ENCODE assay signal across 9 cellular contexts in the genomic region with DNA sequence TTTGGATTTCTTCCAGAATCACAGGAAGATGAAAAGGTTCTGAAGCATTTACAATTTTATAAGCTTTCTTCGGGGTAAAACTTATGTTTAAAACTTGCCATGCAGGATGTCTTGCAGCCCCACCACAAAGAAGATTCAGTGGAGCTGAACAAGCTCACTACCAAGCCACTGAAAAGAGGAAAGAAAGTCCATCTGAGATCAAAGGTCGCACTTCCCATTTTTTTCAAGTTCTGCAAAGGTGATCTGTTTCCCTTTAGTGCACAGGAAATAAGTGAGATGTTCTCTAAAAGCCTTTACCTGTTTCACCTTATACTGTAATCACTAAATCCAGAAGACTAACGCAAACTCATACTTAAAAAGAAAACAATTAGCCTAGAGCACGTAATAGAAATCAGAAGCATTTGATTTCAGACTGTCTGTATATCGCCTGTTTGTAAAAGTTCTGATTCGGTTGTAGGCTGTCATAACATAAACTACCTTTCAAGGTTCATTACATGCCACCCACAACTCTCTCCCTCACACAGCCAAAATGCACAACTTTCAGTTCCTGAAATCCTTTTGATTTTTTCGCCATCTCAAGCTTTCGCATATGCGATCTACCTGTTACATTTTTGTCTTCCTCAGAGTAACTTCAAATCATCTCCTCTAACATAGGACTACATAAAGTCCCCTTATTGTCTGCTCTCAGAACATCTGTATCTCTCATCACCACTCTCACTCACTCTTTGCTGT. TPM values are rescaled to one million over a fixed set of nuclear protein-coding genes. Genes with fewer than 3 reads are reported as not detected.
DNase-seq lines count a peak whose midpoint lies in the region; ATAC-seq and TF ChIP-seq lines count a peak whose summit lies in the region.
"Had no signal": no experiment of that assay in that cellular context is flagged by ENCODE, and none has a peak within 500 bp of the region (broad histone marks: within the 10 kb centered on the region; RNA-seq: fewer than 3 reads in every experiment).

No MANE protein-coding gene starts in this region.

- DNase-seq in SK-N-SH (no peak), dermis blood vessel endothelial cell (peak; percentile 2), NCI-H524 treated with DMSO at 0.1 percent for 48 hours (lab: John Stamatoyannopoulos, UW) (no peak), DMS114 treated with DMSO at 0.1 percent for 48 hours (lab: John Stamatoyannopoulos, UW; ENCODE audit: unreplicated experiment) (no peak), SK-N-DZ (ENCODE audit: low spot score) (no peak)

- no peak overlapping the region for H2AFZ ChIP-seq in SK-N-SH (ENCODE audit: low read depth)

- WGBS in SK-N-SH (ENCODE audit: low lambda C conversion rate), result 78% methylated on average over 9 of the region's 9 CpGs

- H3K9ac ChIP-seq in SK-N-SH, result peak overlapping the region; percentile 93

- CTCF ChIA-PET in SK-N-SH (lab: Yijun Ruan, JAX), result interaction anchor here (0.8 to 1.8 kb wide), 3 partner anchors 38 to 175 kb away, joined by 3 to 7 read pairs (median 3); no protein-coding TSS in a partner anchor

- H3K4me2 ChIP-seq in SK-N-SH, result peak overlapping the region; percentile 85

- H3K27ac ChIP-seq in SK-N-SH (ENCODE audit: low read depth in 2 of 2, low read length in 1 of 2) (peak overlapping the region; percentile 47 to 91; a peak in 2 of 4 replicates), skin epidermis (peak overlapping the region in 3 of 21 experiments; percentile 86 to 94 (median 92))
- H3K27ac ChIP-seq: C4-2B had no signal

- H3F3A ChIP-seq in SK-N-SH (replicated peaks; ENCODE audit: insufficient read depth), result peaks cover 1% of the 10 kb centered on the region

- TF ChIP-seq EP300 in SK-N-SH (IDR thresholded peaks at IDR 0.05; ENCODE audit: borderline replicate concordance in 1 of 2, low read depth in 1 of 2, low read length in 1 of 2), result no peak

- ATAC-seq in SK-N-SH treated with all-trans-retinoic acid at 6 μM for 48 hours (no peak), HG03378 (IDR thresholded peaks at IDR 0.05; ENCODE audit: unreplicated experiment) (peak; percentile 47)

- H3K4me1 ChIP-seq in SK-N-SH (ENCODE audit: control insufficient read depth in 1 of 2, insufficient read depth in 2 of 2, low read depth in 1 of 2, low read length in 1 of 2), result peaks cover 10 to 24% of the 10 kb centered on the region in 2 experiments; a peak in 3 of 4 replicates

- no peak for TF ChIP-seq RAD21 in SK-N-SH (IDR thresholded peaks at IDR 0.05; ENCODE audit: low read length)

- H4K20me1 ChIP-seq in SK-N-SH (ENCODE audit: insufficient read depth), result peaks cover 7% of the 10 kb centered on the region; the same call in 1 of the 2 replicates

- peaks cover 1 to 7% of the 10 kb centered on the region in 2 experiments for H3K36me3 ChIP-seq in SK-N-SH (replicated peaks in 1 of 2; ENCODE audit: control insufficient read depth in 1 of 2, insufficient read depth in 2 of 2, low read length in 1 of 2)

- no peaks in the 10 kb centered on the region for H3K27me3 ChIP-seq in SK-N-SH (ENCODE audit: insufficient read depth)

- H3K9me2 ChIP-seq in SK-N-SH, result no peaks in the 10 kb centered on the region

- H3K9me3 ChIP-seq in SK-N-SH, result no peaks in the 10 kb centered on the region

- H3K4me3 ChIP-seq in SK-N-SH (ENCODE audit: low read depth in 2 of 2, low read length in 1 of 2) (peak overlapping the region; percentile 90 to 92), skin epidermis (peak overlapping the region in 5 of 7 experiments; percentile 60 to 76 (median 63))

- peaks cover 95% of the 10 kb centered on the region for H3K79me2 ChIP-seq in SK-N-SH (ENCODE audit: insufficient read depth)

- POLR2A ChIA-PET in SK-N-SH (lab: Yijun Ruan, JAX), result interaction anchor here (1.1 to 1.7 kb wide), 3 partner anchors 75 to 178 kb away, joined by 3 to 4 read pairs (median 3); partner anchors contain the start of genes MTCL3 and RNF146

- TF ChIP-seq CTCF in SK-N-SH (IDR thresholded peaks at IDR 0.05), result no peak

TF ChIP-seq in SK-N-SH, 30 proteins besides CTCF, POLR2A, EP300 and RAD21 (continues in another document):
- TF ChIP-seq FOXJ3 (CRISPR knock-in tag; IDR thresholded peaks at IDR 0.05) (no peak), SMC3 (IDR thresholded peaks at IDR 0.05; ENCODE audit: low read depth, low read length) (no peak), IRF3 (IDR thresholded peaks at IDR 0.05; ENCODE audit: low read depth, low read length) (no peak), TAF1 (IDR thresholded peaks at IDR 0.05; ENCODE audit: borderline replicate concordance, low read depth, low read length) (no peak), EZH2phosphoT487 (IDR thresholded peaks at IDR 0.05; ENCODE audit: borderline replicate concordance, low read depth) (no peak), FOXM1 (IDR thresholded peaks at IDR 0.05; ENCODE audit: low read depth) (no peak), FOSL2 (IDR thresholded peaks at IDR 0.05; ENCODE audit: borderline replicate concordance, low read depth) (no peak), TEAD4 (IDR thresholded peaks at IDR 0.05; ENCODE audit: borderline replicate concordance, insufficient read depth) (no peak), USF2 (IDR thresholded peaks at IDR 0.05; ENCODE audit: borderline replicate concordance, low read depth, low read length) (no peak)

TF ChIP-seq in SK-N-SH treated with all-trans-retinoic acid at 6 μM for 48 hours, 23 proteins besides CTCF, POLR2A, EP300 and RAD21:
- no peak for TF ChIP-seq ZFP3 (CRISPR knock-in tag; IDR thresholded peaks at IDR 0.05)
- TF ChIP-seq RARB (CRISPR knock-in tag; IDR thresholded peaks at IDR 0.05), result no peak
- TF ChIP-seq, protein P1, sequence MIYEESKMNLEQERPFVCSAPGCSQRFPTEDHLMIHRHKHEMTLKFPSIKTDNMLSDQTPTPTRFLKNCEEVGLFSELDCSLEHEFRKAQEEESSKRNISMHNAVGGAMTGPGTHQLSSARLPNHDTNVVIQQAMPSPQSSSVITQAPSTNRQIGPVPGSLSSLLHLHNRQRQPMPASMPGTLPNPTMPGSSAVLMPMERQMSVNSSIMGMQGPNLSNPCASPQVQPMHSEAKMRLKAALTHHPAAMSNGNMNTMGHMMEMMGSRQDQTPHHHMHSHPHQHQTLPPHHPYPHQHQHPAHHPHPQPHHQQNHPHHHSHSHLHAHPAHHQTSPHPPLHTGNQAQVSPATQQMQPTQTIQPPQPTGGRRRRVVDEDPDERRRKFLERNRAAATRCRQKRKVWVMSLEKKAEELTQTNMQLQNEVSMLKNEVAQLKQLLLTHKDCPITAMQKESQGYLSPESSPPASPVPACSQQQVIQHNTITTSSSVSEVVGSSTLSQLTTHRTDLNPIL (CRISPR knock-in tag; IDR thresholded peaks at IDR 0.05; ENCODE audit: low read depth), result no peak
- no peak for TF ChIP-seq TSHZ2 (CRISPR knock-in tag; IDR thresholded peaks at IDR 0.05)
- TF ChIP-seq, protein P2, sequence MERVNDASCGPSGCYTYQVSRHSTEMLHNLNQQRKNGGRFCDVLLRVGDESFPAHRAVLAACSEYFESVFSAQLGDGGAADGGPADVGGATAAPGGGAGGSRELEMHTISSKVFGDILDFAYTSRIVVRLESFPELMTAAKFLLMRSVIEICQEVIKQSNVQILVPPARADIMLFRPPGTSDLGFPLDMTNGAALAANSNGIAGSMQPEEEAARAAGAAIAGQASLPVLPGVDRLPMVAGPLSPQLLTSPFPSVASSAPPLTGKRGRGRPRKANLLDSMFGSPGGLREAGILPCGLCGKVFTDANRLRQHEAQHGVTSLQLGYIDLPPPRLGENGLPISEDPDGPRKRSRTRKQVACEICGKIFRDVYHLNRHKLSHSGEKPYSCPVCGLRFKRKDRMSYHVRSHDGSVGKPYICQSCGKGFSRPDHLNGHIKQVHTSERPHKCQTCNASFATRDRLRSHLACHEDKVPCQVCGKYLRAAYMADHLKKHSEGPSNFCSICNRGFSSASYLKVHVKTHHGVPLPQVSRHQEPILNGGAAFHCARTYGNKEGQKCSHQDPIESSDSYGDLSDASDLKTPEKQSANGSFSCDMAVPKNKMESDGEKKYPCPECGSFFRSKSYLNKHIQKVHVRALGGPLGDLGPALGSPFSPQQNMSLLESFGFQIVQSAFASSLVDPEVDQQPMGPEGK (CRISPR knock-in tag; IDR thresholded peaks at IDR 0.05; ENCODE audit: borderline replicate concordance), result no peak
- TF ChIP-seq TOX (CRISPR knock-in tag; IDR thresholded peaks at IDR 0.05; ENCODE audit: borderline replicate concordance), result no peak
- no peak for TF ChIP-seq ZNF8 (CRISPR knock-in tag; IDR thresholded peaks at IDR 0.05)
- TF ChIP-seq GLIS3 (CRISPR knock-in tag; IDR thresholded peaks at IDR 0.05), result no peak
- no peak for TF ChIP-seq CSDC2 (CRISPR knock-in tag; IDR thresholded peaks at IDR 0.05)
- no peak for TF ChIP-seq ZNF70 (CRISPR knock-in tag; IDR thresholded peaks at IDR 0.05)
- no peak for TF ChIP-seq OSR1 (CRISPR knock-in tag; IDR thresholded peaks at IDR 0.05)

RNA-seq across cellular contexts. Expression of gene ECHDC1, which starts 1.8 kb away (rescaled TPM):
- polyA plus RNA-seq in SK-N-SH (2012; rRNA removed), result 23.3 and 36.1 TPM in 2 replicates
- 48.9 and 55.9 TPM in 2 replicates for polyA plus RNA-seq in SK-N-SH (2012; cell fraction: cytosol; rRNA removed)
- polyA plus RNA-seq in SK-N-SH (2012; cell fraction: nucleus; rRNA removed), result 6.4 and 18.1 TPM in 2 replicates
- 47.3 and 64.5 TPM in 2 replicates for total RNA-seq in dermis blood vessel endothelial cell
- 125 and 185 TPM in 2 replicates for polyA plus RNA-seq in SK-N-DZ (2014; cell fraction: cytosol; rRNA removed)
- polyA plus RNA-seq in SK-N-DZ (2014; cell fraction: nucleus; rRNA removed), result 69.4 and 88.2 TPM in 2 replicates
